ENCODE assay signal across 13 cellular contexts in genomic region chr17:19537116-19537515, GRCh38. TPM values are rescaled to one million over a fixed set of nuclear protein-coding genes. Genes with fewer than 3 reads are reported as not detected.
"Had no signal": no experiment of that assay in that cellular context is flagged by ENCODE, and none has a peak within 500 bp of the region (broad histone marks: within the 10 kb centered on the region; RNA-seq: fewer than 3 reads in every experiment).

No MANE protein-coding gene starts in this region.

- FAIRE-seq: endometrium had no signal

- H3K27ac ChIP-seq: tibial artery had no signal

- H3K27me3 ChIP-seq: tibial artery had no signal

- H3K36me3 ChIP-seq: tibial artery had no signal

- H3K9me3 ChIP-seq: tibial artery had no signal

- H3K4me3 ChIP-seq: tibial artery had no signal

- DNase-seq: activated CD4-positive, alpha-beta T cell treated with anti-CD3 and anti-CD28 coated beads for 1 hour; activated CD8-positive, alpha-beta memory T cell treated with anti-CD3 and anti-CD28 coated beads for 24 hours; activated CD8-positive, alpha-beta memory T cell treated with anti-CD3 and anti-CD28 coated beads, Interleukin-2, amount 50 U/mL, for 4 hours; activated naive CD4-positive, alpha-beta T cell treated with Interleukin-2 at 50 U/mL for 16 hours; activated naive CD8-positive, alpha-beta T cell treated with anti-CD3 and anti-CD28 coated beads, Interleukin-2, amount 10 ng/mL, durations not matched to agents 7 days and 5 days; activated T-cell treated with anti-CD3 and anti-CD28 coated beads, Interleukin-2, amount 50 U/mL, for 4 hours; amygdala; left ventricle myocardium superior; substantia nigra; T-cell; tibial artery had no signal

RNA-seq across cellular contexts. Expression of gene SLC47A1, which starts 3.5 kb away (rescaled TPM):
- total RNA-seq: activated naive CD8-positive, alpha-beta T cell treated with anti-CD3 and anti-CD28 coated beads, Interleukin-2, amount 10 ng/mL, durations not matched to agents 7 days and 5 days had no signal
- polyA plus RNA-seq: neural cell had no signal
